19 cellular contexts compared by ENCODE assay signal in genomic region chr1:202229376-202229775, GRCh38. TPM values are rescaled to one million over a fixed set of nuclear protein-coding genes. Genes with fewer than 3 reads are reported as not detected.
DNase-seq lines count a peak whose midpoint lies in the region; ATAC-seq and TF ChIP-seq lines count a peak whose summit lies in the region.
"Had no signal": no experiment of that assay in that cellular context is flagged by ENCODE, and none has a peak within 500 bp of the region (broad histone marks: within the 10 kb centered on the region; RNA-seq: fewer than 3 reads in every experiment).

No MANE protein-coding gene starts in this region.

- H3K9ac ChIP-seq in smooth muscle cell (ENCODE audit: low read depth) = no peak overlapping the region

- H3K79me2 ChIP-seq in smooth muscle cell (ENCODE audit: low read depth) = no peaks in the 10 kb centered on the region

- H3K27ac ChIP-seq in breast epithelium = peak overlapping the region; percentile 40 to 48
- peak overlapping the region; percentile 58 for H3K27ac ChIP-seq in smooth muscle cell (ENCODE audit: low read depth)
- no peak overlapping the region for H3K27ac ChIP-seq in heart right ventricle
- H3K27ac ChIP-seq: SJSA1 had no signal

- H3K4me3 ChIP-seq in breast epithelium = no peak overlapping the region
- no peak overlapping the region for H3K4me3 ChIP-seq in smooth muscle cell
- no peak overlapping the region for H3K4me3 ChIP-seq in heart right ventricle
- H3K4me3 ChIP-seq: SJSA1 had no signal

- peak overlapping the region; percentile 27 for H3K4me2 ChIP-seq in smooth muscle cell

- POLR2A ChIA-PET in MCF 10A (lab: Yijun Ruan, JAX) = interaction anchor here (0.9 to 2.5 kb wide), 5 partner anchors 11 to 54 kb away, joined by 3 to 12 read pairs (median 5); no protein-coding TSS in a partner anchor

- BruUV-seq in MCF 10A (replicated peaks; lab: Mats Ljungman, UMichigan) = no TSS peak

- H3K36me3 ChIP-seq in breast epithelium = no peaks in the 10 kb centered on the region
- no peaks in the 10 kb centered on the region for H3K36me3 ChIP-seq in smooth muscle cell (ENCODE audit: low read depth)
- H3K36me3 ChIP-seq in heart right ventricle = no peaks in the 10 kb centered on the region
- H3K36me3 ChIP-seq: SJSA1 had no signal

- H3K9me3 ChIP-seq in breast epithelium (no peaks in the 10 kb centered on the region), smooth muscle cell (replicated peaks; ENCODE audit: low read depth) (no peaks in the 10 kb centered on the region), heart right ventricle (no peaks in the 10 kb centered on the region)
- H3K9me3 ChIP-seq: SJSA1 had no signal

- WGBS in smooth muscle cell (ENCODE audit: low lambda C conversion rate) = 6% methylated on average over 5 of the region's 5 CpGs
- WGBS in heart right ventricle, 2 donors = 91 to 96% methylated on average over 5 of the region's 5 CpGs

- peaks cover 43% of the 10 kb centered on the region for H3F3A ChIP-seq in smooth muscle cell (ENCODE audit: low read depth)

- no peak for TF ChIP-seq CTCF in breast epithelium (IDR thresholded peaks at IDR 0.05)
- TF ChIP-seq CTCF in MCF 10A (IDR thresholded peaks at IDR 0.05; ENCODE audit: unreplicated experiment) = no peak
- TF ChIP-seq CTCF in smooth muscle cell (IDR thresholded peaks at IDR 0.05; ENCODE audit: borderline replicate concordance, insufficient read depth, poor library complexity, severe bottlenecking) = no peak
- TF ChIP-seq CTCF in heart right ventricle (IDR thresholded peaks at IDR 0.05) = no peak

- peaks cover 15% of the 10 kb centered on the region for H3K4me1 Mint-ChIP-seq in MCF 10A (ENCODE audit: insufficient read depth, unreplicated experiment)

- H3K9me3 Mint-ChIP-seq in MCF 10A (ENCODE audit: unreplicated experiment) = no peaks in the 10 kb centered on the region
- H3K9me3 Mint-ChIP-seq: HFFc6 had no signal

- H2AFZ ChIP-seq in smooth muscle cell (ENCODE audit: low read depth) = no peak overlapping the region

- ATAC-seq in esophagus mucosa (peak; percentile 94), heart right ventricle (no peak)

- H3K27me3 ChIP-seq in breast epithelium = no peaks in the 10 kb centered on the region
- H3K27me3 ChIP-seq in smooth muscle cell (ENCODE audit: low read depth) = no peaks in the 10 kb centered on the region
- no peaks in the 10 kb centered on the region for H3K27me3 ChIP-seq in heart right ventricle
- H3K27me3 ChIP-seq: SJSA1 had no signal

- H4K20me1 ChIP-seq in smooth muscle cell (ENCODE audit: low read depth) = no peaks in the 10 kb centered on the region

- no peak for TF ChIP-seq POLR2A in breast epithelium (IDR thresholded peaks at IDR 0.05)

- H3K36me3 Mint-ChIP-seq in MCF 10A (ENCODE audit: insufficient read depth, unreplicated experiment) = no peaks in the 10 kb centered on the region

- intact Hi-C loops in breast epithelium (cut with DNase I; ENCODE audit: low total_unique reads) = no loop called here
- intact Hi-C loops in MCF 10A (cut with micrococcal nuclease) = no loop called here
- intact Hi-C loops in heart right ventricle (cut with DNase I) = no loop called here

- CTCF ChIA-PET in MCF 10A (lab: Yijun Ruan, JAX) = interaction anchor here (0.7 to 3.5 kb wide), 7 partner anchors 14 to 400 kb away, joined by 3 to 23 read pairs (median 5); partner anchors contain the start of gene LGR6

- no peak overlapping the region for H3K4me3 Mint-ChIP-seq in MCF 10A (ENCODE audit: unreplicated experiment)
- H3K4me3 Mint-ChIP-seq: HFFc6 had no signal

- no peaks in the 10 kb centered on the region for H3K27me3 Mint-ChIP-seq in MCF 10A (ENCODE audit: insufficient read depth, unreplicated experiment)

- H3K4me1 ChIP-seq in breast epithelium (no peaks in the 10 kb centered on the region), smooth muscle cell (ENCODE audit: low read depth) (peaks cover 2% of the 10 kb centered on the region), heart right ventricle (peaks cover 0 to 7% (median 0%) of the 10 kb centered on the region in 9 donors)

- DNase-seq in breast epithelium (ENCODE audit: low spot score in 2 of 2) (peak in 1 of 2 donors; percentile 62), MCF 10A (ENCODE audit: unreplicated experiment) (no peak), SW480 (ENCODE audit: low spot score) (peak; percentile 3), smooth muscle cell (lab: John Stamatoyannopoulos, UW; ENCODE audit: unreplicated experiment) (no peak), heart right ventricle (no peak), NOMO-1 treated with dmso at 0.1 percent for 144 hours (lab: John Stamatoyannopoulos, UW; ENCODE audit: unreplicated experiment) (no peak), ureter (ENCODE audit: low spot score) (no peak)
- DNase-seq: C1 segment of cervical spinal cord, DMS 273 treated with DMSO at 0.1 percent for 48 hours, HFFc6, MV-4-11, NCI-H1417 treated with DMSO at 0.1 percent for 48 hours, NCI-H2029, NCI-H2171, NCI-H446, NCI-H69 had no signal

- no peak overlapping the region for H3K27ac Mint-ChIP-seq in MCF 10A (ENCODE audit: low read depth, unreplicated experiment)
- H3K27ac Mint-ChIP-seq: HFFc6 had no signal

RNA-seq across cellular contexts. Expression of gene LGR6, which starts 35.8 kb away (rescaled TPM):
- total RNA-seq in breast epithelium = 10 to 100 TPM in 1 of 3 donors, 1 to 10 TPM in 1, not detected in 1; 2.6 to 11.3 TPM
- total RNA-seq in MCF 10A (2022) = 0.32 and 0.56 TPM in 2 replicates
- total RNA-seq in esophagus mucosa = 2.7 TPM
- 1.8 and 2.0 TPM in 2 replicates for total RNA-seq in smooth muscle cell
- polyA plus RNA-seq in smooth muscle cell = 2.9 and 4.4 TPM in 2 replicates
- 10 to 100 TPM in 2 of 10 donors, 1 to 10 TPM in 3, under 1 TPM in 5; 0.19 to 13.5 (median 1.0) TPM for total RNA-seq in heart right ventricle
- 1 to 10 TPM; 3.2 to 3.7 TPM for polyA plus RNA-seq in heart right ventricle
- total RNA-seq in ureter = 9.2 TPM
- total RNA-seq: H4, HFFc6, SJSA1 had no signal

Comparison
In these comparisons a context has a peak if more than half of its experiments do, and no peak if none do; other contexts are left out.
1. H3K27ac ChIP-seq: peak in breast epithelium (2 of 2) and smooth muscle cell (single experiment); none in heart right ventricle (0 of 10).